In the genomic region with DNA sequence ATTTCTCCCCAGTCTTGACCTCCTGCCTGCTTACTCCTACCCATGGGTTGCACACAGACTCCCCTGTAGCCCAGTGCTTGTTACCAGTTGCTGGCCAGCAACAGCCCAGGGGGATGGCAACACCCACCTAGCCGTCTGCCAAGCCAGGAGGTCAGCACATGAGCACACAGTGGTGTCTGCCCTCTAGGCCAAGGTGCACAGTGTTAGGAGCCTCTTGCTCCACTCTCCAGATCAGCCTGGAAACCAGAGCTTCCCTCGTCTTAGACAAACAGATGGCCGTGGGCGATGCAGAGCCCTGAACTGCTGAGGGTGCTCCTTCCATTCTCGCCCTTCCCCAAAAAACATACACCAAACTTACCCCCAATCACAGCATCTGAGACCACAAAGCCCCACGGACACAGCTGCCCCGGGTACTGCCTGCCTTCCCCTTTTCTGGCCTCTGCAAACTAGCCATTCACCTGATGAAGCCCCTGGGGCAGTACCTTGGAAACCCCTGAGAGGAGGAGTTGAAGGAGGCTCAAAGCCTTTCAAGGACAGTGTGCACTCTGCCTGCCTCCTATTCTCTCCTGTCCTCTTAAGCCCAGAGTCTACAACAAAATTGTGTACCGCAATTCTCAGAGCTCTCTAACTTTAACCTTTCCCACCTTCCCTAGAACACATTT, we compare ENCODE assay signal across 12 cellular contexts. TPM values are rescaled to one million over a fixed set of nuclear protein-coding genes. Genes with fewer than 3 reads are reported as not detected.
DNase-seq lines count a peak whose midpoint lies in the region; ATAC-seq, FAIRE-seq and TF ChIP-seq lines count a peak whose summit lies in the region.
"Had no signal": no experiment of that assay in that cellular context is flagged by ENCODE, and none has a peak within 500 bp of the region (broad histone marks: within the 10 kb centered on the region; RNA-seq: fewer than 3 reads in every experiment).

No MANE protein-coding gene starts in this region.

- no peak overlapping the region for H3K4me3 Mint-ChIP-seq in natural killer cell treated with Interleukin-12 subunit alpha and Interleukin-12 subunit beta and Interleukin-15 and Interleukin-18, amount 100 ng/mL, for 72 hours
- no peak overlapping the region for H3K4me3 Mint-ChIP-seq in Caco-2 (ENCODE audit: unreplicated experiment)
- no peak overlapping the region for H3K4me3 Mint-ChIP-seq in endodermal cell

- H3K36me3 ChIP-seq in HepG2 (replicated peaks in 1 of 2; ENCODE audit: control insufficient read depth in 1 of 2, insufficient read depth in 2 of 2, low read length in 2 of 2): peaks cover 8 to 27% of the 10 kb centered on the region in 2 experiments
- H3K36me3 ChIP-seq in Caco-2 (ENCODE audit: control insufficient read depth, insufficient read depth, low read length): peaks cover 8% of the 10 kb centered on the region; the same call in 1 of the 2 replicates
- peaks cover 36% of the 10 kb centered on the region for H3K36me3 ChIP-seq in endodermal cell (ENCODE audit: control insufficient read depth, insufficient read depth, low read length)

- no peaks in the 10 kb centered on the region for H3K27me3 Mint-ChIP-seq in natural killer cell treated with Interleukin-12 subunit alpha and Interleukin-12 subunit beta and Interleukin-15 and Interleukin-18, amount 100 ng/mL, for 72 hours
- H3K27me3 Mint-ChIP-seq in Caco-2 (ENCODE audit: insufficient read depth, unreplicated experiment) (no peaks in the 10 kb centered on the region), endodermal cell (ENCODE audit: insufficient read depth) (peaks cover 5% of the 10 kb centered on the region)

- TF ChIP-seq RAD21 in HepG2 (CRISPR knock-in tag; IDR thresholded peaks at IDR 0.05): no peak

- no peak for TF ChIP-seq EP300 in HepG2 (IDR thresholded peaks at IDR 0.05; ENCODE audit: low read depth in 2 of 2, low read length in 2 of 2)
- peak; percentile 55; the same call in 1 of the 2 replicates for TF ChIP-seq EP300 in HepG2 (CRISPR knock-in tag; IDR thresholded peaks at IDR 0.05; ENCODE audit: borderline replicate concordance)

- H3K4me1 ChIP-seq in HepG2 (ENCODE audit: insufficient read depth, low read length) (peaks cover 58% of the 10 kb centered on the region), Caco-2 (peaks cover 30% of the 10 kb centered on the region), endodermal cell (ENCODE audit: control insufficient read depth, insufficient read depth, low read length) (no peaks in the 10 kb centered on the region)

- peaks cover 9% of the 10 kb centered on the region for H3K36me3 Mint-ChIP-seq in natural killer cell treated with Interleukin-12 subunit alpha and Interleukin-12 subunit beta and Interleukin-15 and Interleukin-18, amount 100 ng/mL, for 72 hours
- H3K36me3 Mint-ChIP-seq in Caco-2 (ENCODE audit: insufficient read depth, unreplicated experiment) (peaks cover 46% of the 10 kb centered on the region), endodermal cell (ENCODE audit: low read depth) (peaks cover 39% of the 10 kb centered on the region)

- no peak for TF ChIP-seq CTCF in 22Rv1 (IDR thresholded peaks at IDR 0.05)
- no peak for TF ChIP-seq CTCF in RWPE1 (conservative IDR thresholded peaks at IDR 0.05; ENCODE audit: low read depth)
- peak; percentile 24; the same call in 1 of the 2 replicates for TF ChIP-seq CTCF in HepG2 (CRISPR knock-in tag; IDR thresholded peaks at IDR 0.05)
- no peak for TF ChIP-seq CTCF in Caco-2 (IDR thresholded peaks at IDR 0.05; ENCODE audit: insufficient read depth in 1 of 2, low read depth in 1 of 2, low read length in 1 of 2, severe bottlenecking in 1 of 2, unreplicated experiment in 1 of 2)
- no peak for TF ChIP-seq CTCF in endodermal cell (conservative IDR thresholded peaks at IDR 0.05)

- H3K79me2 ChIP-seq in HepG2 (ENCODE audit: insufficient read depth, low read length): no peaks in the 10 kb centered on the region

- H3K9me3 Mint-ChIP-seq in natural killer cell treated with Interleukin-12 subunit alpha and Interleukin-12 subunit beta and Interleukin-15 and Interleukin-18, amount 100 ng/mL, for 72 hours: no peaks in the 10 kb centered on the region
- H3K9me3 Mint-ChIP-seq in Caco-2 (ENCODE audit: unreplicated experiment): no peaks in the 10 kb centered on the region
- no peaks in the 10 kb centered on the region for H3K9me3 Mint-ChIP-seq in endodermal cell

- H4K20me1 ChIP-seq in HepG2 (ENCODE audit: insufficient read depth, low read length): no peaks in the 10 kb centered on the region

- 32% methylated on average over 3 of the region's 8 CpGs for WGBS in HepG2 (ENCODE audit: low lambda C conversion rate)
- 83 to 94% methylated on average over 3 to 8 of the region's 8 CpGs for WGBS in endodermal cell (ENCODE audit: insufficient coverage in 1 of 2, insufficient read length in 1 of 2), 2 experiments

- intact Hi-C loops in HepG2 (cut with micrococcal nuclease; ENCODE audit: unreplicated experiment): no loop called here
- intact Hi-C loops in Caco-2 (cut with micrococcal nuclease; ENCODE audit: unreplicated experiment): no loop called here

- CTCF ChIA-PET in RWPE1 (lab: Yijun Ruan, JAX) (interaction anchor here (0.6 to 5.0 kb wide), 4 partner anchors 8 to 784 kb away, joined by 3 to 27 read pairs (median 4); partner anchors contain the start of genes CERS5 and COX14), HepG2 (lab: Yijun Ruan, JAX; ENCODE audit: low intra/inter-chr PET ratio, low total read pairs) (no interaction called here), Caco-2 (lab: Charles Lee) (interaction anchor here (0.6 to 3.4 kb wide), 9 partner anchors 8 to 135 kb away, joined by 3 to 53 read pairs (median 4); partner anchors contain the start of genes CERS5, COX14 and SMARCD1)

- no peak for TF ChIP-seq POLR2A in HepG2 (IDR thresholded peaks at IDR 0.05; ENCODE audit: insufficient read depth in 1 of 2, low read depth in 2 of 2, low read length in 2 of 2)

- 0 out of 2 replicates have a peak overlapping the region, but pooled peaks have one; percentile 20 for H3K27ac ChIP-seq in 22Rv1
- H3K27ac ChIP-seq in RWPE1: peak overlapping the region; percentile 15; the same call in 1 of the 2 replicates
- H3K27ac ChIP-seq in HepG2 (ENCODE audit: extremely low read length, insufficient read depth, low read length): peak overlapping the region; percentile 73
- no peak overlapping the region for H3K27ac ChIP-seq in endodermal cell (ENCODE audit: low read depth, low read length)
- H3K27ac ChIP-seq: SJCRH30 had no signal

- H3K27me3 ChIP-seq in HepG2 (ENCODE audit: control insufficient read depth in 1 of 2, insufficient read depth in 2 of 2, low read length in 2 of 2): no peaks in the 10 kb centered on the region
- no peaks in the 10 kb centered on the region for H3K27me3 ChIP-seq in Caco-2 (replicated peaks; ENCODE audit: control insufficient read depth, insufficient read depth, low read length)
- H3K27me3 ChIP-seq in endodermal cell (ENCODE audit: control insufficient read depth, insufficient read depth, low read length, poor library complexity, severe bottlenecking): no peaks in the 10 kb centered on the region
- H3K27me3 ChIP-seq: SJCRH30 had no signal

- in situ Hi-C loops in HepG2 (cut with HindIII; ENCODE audit: extremely low pct_ligation_motif_present, low pct_unique_long_range_greater_than_20kb): no loop called here

- peak; percentile 58 for ATAC-seq in HepG2
- ATAC-seq in natural killer cell treated with Interleukin-12 subunit alpha and Interleukin-12 subunit beta and Interleukin-15 and Interleukin-18, amount 100 ng/mL, for 72 hours: no peak

- peak overlapping the region in 1 of 3 experiments; percentile 13; a peak in 1 of 6 replicates for H3K4me3 ChIP-seq in HepG2 (replicated peaks in 1 of 3; ENCODE audit: insufficient read depth in 1 of 3, low read depth in 2 of 3, low read length in 3 of 3)
- no peak overlapping the region for H3K4me3 ChIP-seq in Caco-2 (ENCODE audit: low read depth, low read length)
- H3K4me3 ChIP-seq in endodermal cell (ENCODE audit: low read length): no peak overlapping the region
- H3K4me3 ChIP-seq: SJCRH30 had no signal

- H2AFZ ChIP-seq in HepG2 (ENCODE audit: low read length): no peak overlapping the region

- no peaks in the 10 kb centered on the region for H3K4me1 Mint-ChIP-seq in natural killer cell treated with Interleukin-12 subunit alpha and Interleukin-12 subunit beta and Interleukin-15 and Interleukin-18, amount 100 ng/mL, for 72 hours (ENCODE audit: low read depth in 2 of 2)
- H3K4me1 Mint-ChIP-seq in Caco-2 (ENCODE audit: low read depth, unreplicated experiment): peaks cover 19% of the 10 kb centered on the region
- peaks cover 15% of the 10 kb centered on the region for H3K4me1 Mint-ChIP-seq in endodermal cell

- H3K9me3 ChIP-seq in HepG2 (ENCODE audit: low read length) (no peaks in the 10 kb centered on the region), Caco-2 (no peaks in the 10 kb centered on the region), endodermal cell (ENCODE audit: control insufficient read depth, low read length) (no peaks in the 10 kb centered on the region)
- H3K9me3 ChIP-seq: SJCRH30 had no signal

- BruUV-seq in HepG2 (replicated peaks; lab: Mats Ljungman, UMichigan): no TSS peak
- BruUV-seq in Caco-2 (replicated peaks; lab: Mats Ljungman, UMichigan): no TSS peak

- H3K9ac ChIP-seq in HepG2 (ENCODE audit: insufficient read depth, low read depth, low read length) (peak overlapping the region; percentile 72), endodermal cell (ENCODE audit: extremely low read depth, low read length, poor library complexity, severe bottlenecking) (no peak overlapping the region)

- H3K4me2 ChIP-seq in HepG2 (ENCODE audit: low read depth, low read length): peak overlapping the region; percentile 96

- no peak overlapping the region for H3K27ac Mint-ChIP-seq in natural killer cell treated with Interleukin-12 subunit alpha and Interleukin-12 subunit beta and Interleukin-15 and Interleukin-18, amount 100 ng/mL, for 72 hours
- H3K27ac Mint-ChIP-seq in Caco-2 (ENCODE audit: unreplicated experiment) (no peak overlapping the region), endodermal cell (no peak overlapping the region)

- no peak for DNase-seq in RWPE1 (ENCODE audit: low spot score)
- DNase-seq in HepG2 (ENCODE audit: low spot score): no peak
- no peak for DNase-seq in natural killer cell treated with Interleukin-12 subunit alpha and Interleukin-12 subunit beta and Interleukin-15 and Interleukin-18, amount 100 ng/mL, for 72 hours (ENCODE audit: low spot score)
- DNase-seq in Caco-2: no peak
- no peak for DNase-seq in endodermal cell
- DNase-seq: left colon, NCI-H510A, SJCRH30 had no signal

- POLR2A ChIA-PET in RWPE1 (lab: Yijun Ruan, JAX; ENCODE audit: low non-redundant PET): no interaction called here
- POLR2A ChIA-PET in HepG2 (lab: Yijun Ruan, JAX): interaction anchor here (1.1 to 4.6 kb wide), 6 partner anchors 8 to 298 kb away, joined by 3 to 93 read pairs (median 18); partner anchors contain the start of genes COX14, LARP4 and SMARCD1
- POLR2A ChIA-PET in Caco-2 (lab: Charles Lee): interaction anchor here (0.6 to 1.7 kb wide), 2 partner anchors 10 to 28 kb away, joined by 7 to 8 read pairs; partner anchors contain the start of gene COX14

- FAIRE-seq in HepG2 (lab: Jason Lieb, UNC): peak; percentile 74
- FAIRE-seq: colon had no signal

RNA-seq across cellular contexts. Expression of gene GPD1, which starts 1.0 kb away (rescaled TPM):
- total RNA-seq in HepG2 (2016; rRNA removed; fragmentation: Illumina TruSeq; extraction: Trizol) (30.6 and 38.1 TPM in 2 replicates), Caco-2 (2022) (1.5 and 1.9 TPM in 2 replicates), endodermal cell (1 to 10 TPM in 1 of 2 donors, under 1 TPM in 1; 0.93 to 1.1 TPM)
- total RNA-seq in HepG2 (2016; cell fraction: cytosol; rRNA removed; fragmentation: Illumina TruSeq; extraction: Trizol; ENCODE audit: low read depth): 5.3 and 5.6 TPM in 2 replicates
- 31.5 and 38.6 TPM in 2 replicates for total RNA-seq in HepG2 (2016; cell fraction: insoluble cytoplasmic fraction; rRNA removed; fragmentation: Illumina TruSeq; extraction: Trizol)
- 8.7 and 10.6 TPM in 2 replicates for total RNA-seq in HepG2 (2016; cell fraction: membrane; rRNA removed; fragmentation: Illumina TruSeq; extraction: Trizol)
- 10.8 and 11.2 TPM in 2 replicates for total RNA-seq in HepG2 (2016; cell fraction: nucleus; rRNA removed; fragmentation: Illumina TruSeq; extraction: Trizol)
- polyA plus RNA-seq in HepG2 (2011; rRNA removed): 3.7 and 7.2 TPM in 2 replicates
- 6.2 and 10.3 TPM in 2 replicates for polyA plus RNA-seq in HepG2 (2011; cell fraction: cytosol; rRNA removed)
- polyA plus RNA-seq in HepG2 (2011; cell fraction: nucleus; rRNA removed): 4.8 and 7.4 TPM in 2 replicates
- polyA plus RNA-seq in HepG2 (2012): 14.9 and 15.6 TPM in 2 replicates
- polyA plus RNA-seq in HepG2 (2016; cell fraction: cytosol; fragmentation: Illumina TruSeq; extraction: Trizol; ENCODE audit: low read depth): 4.0 and 4.8 TPM in 2 replicates
- 25.5 and 29.7 TPM in 2 replicates for polyA plus RNA-seq in HepG2 (2016; cell fraction: insoluble cytoplasmic fraction; fragmentation: Illumina TruSeq; extraction: Trizol; ENCODE audit: low read depth)
- polyA plus RNA-seq in HepG2 (2016; cell fraction: membrane; fragmentation: Illumina TruSeq; extraction: Trizol; ENCODE audit: low read depth): 6.4 and 7.3 TPM in 2 replicates
- 14.8 and 19.3 TPM in 2 replicates for polyA plus RNA-seq in HepG2 (2016; cell fraction: nucleus; fragmentation: Illumina TruSeq; extraction: Trizol; ENCODE audit: insufficient read depth, low read depth)
- 2.2 and 5.6 TPM in 2 replicates for polyA minus RNA-seq in HepG2 (2011; rRNA and poly(A)+ RNA removed; ENCODE audit: low replicate concordance)
- 2.0 and 3.5 TPM in 2 replicates for polyA minus RNA-seq in HepG2 (2011; cell fraction: cytosol; rRNA and poly(A)+ RNA removed)
- polyA minus RNA-seq in HepG2 (2011; cell fraction: nucleus; rRNA and poly(A)+ RNA removed): 5.7 and 8.7 TPM in 2 replicates
- total RNA-seq in natural killer cell treated with Interleukin-12 subunit alpha and Interleukin-12 subunit beta and Interleukin-15 and Interleukin-18, amount 100 ng/mL, for 72 hours: under 1 TPM; 0.36 TPM
- polyA plus RNA-seq in endodermal cell (2013, experiment 1 of 2): 0.32 TPM
- polyA plus RNA-seq in endodermal cell (2013, experiment 2 of 2): 0.46 TPM
- total RNA-seq: fibroblast of villous mesenchyme, osteoblast had no signal

RNA-seq across cellular contexts. Expression of gene COX14, which starts 9.3 kb away (rescaled TPM):
- total RNA-seq in HepG2 (2016; rRNA removed; fragmentation: Illumina TruSeq; extraction: Trizol) (71.6 and 82.0 TPM in 2 replicates), Caco-2 (2022) (85.0 and 86.3 TPM in 2 replicates), endodermal cell (10 to 100 TPM; 26.0 to 26.7 TPM)
- total RNA-seq in HepG2 (2016; cell fraction: cytosol; rRNA removed; fragmentation: Illumina TruSeq; extraction: Trizol; ENCODE audit: low read depth): 62.2 and 107 TPM in 2 replicates
- total RNA-seq in HepG2 (2016; cell fraction: insoluble cytoplasmic fraction; rRNA removed; fragmentation: Illumina TruSeq; extraction: Trizol): 70.2 and 88.8 TPM in 2 replicates
- total RNA-seq in HepG2 (2016; cell fraction: membrane; rRNA removed; fragmentation: Illumina TruSeq; extraction: Trizol): 84.4 and 106 TPM in 2 replicates
- total RNA-seq in HepG2 (2016; cell fraction: nucleus; rRNA removed; fragmentation: Illumina TruSeq; extraction: Trizol): 18.4 and 19.5 TPM in 2 replicates
- polyA plus RNA-seq in HepG2 (2011; rRNA removed): 53.0 and 55.0 TPM in 2 replicates
- polyA plus RNA-seq in HepG2 (2011; cell fraction: cytosol; rRNA removed): 64.0 and 68.8 TPM in 2 replicates
- 15.7 and 16.8 TPM in 2 replicates for polyA plus RNA-seq in HepG2 (2011; cell fraction: nucleus; rRNA removed)
- 30.1 and 33.7 TPM in 2 replicates for polyA plus RNA-seq in HepG2 (2012)
- 46.3 and 86.6 TPM in 2 replicates for polyA plus RNA-seq in HepG2 (2016; cell fraction: cytosol; fragmentation: Illumina TruSeq; extraction: Trizol; ENCODE audit: low read depth)
- 52.0 and 58.2 TPM in 2 replicates for polyA plus RNA-seq in HepG2 (2016; cell fraction: insoluble cytoplasmic fraction; fragmentation: Illumina TruSeq; extraction: Trizol; ENCODE audit: low read depth)
- polyA plus RNA-seq in HepG2 (2016; cell fraction: membrane; fragmentation: Illumina TruSeq; extraction: Trizol; ENCODE audit: low read depth): 51.4 and 62.9 TPM in 2 replicates
- polyA plus RNA-seq in HepG2 (2016; cell fraction: nucleus; fragmentation: Illumina TruSeq; extraction: Trizol; ENCODE audit: insufficient read depth, low read depth): 29.1 and 31.5 TPM in 2 replicates
- 27.5 and 131 TPM in 2 replicates for polyA minus RNA-seq in HepG2 (2011; rRNA and poly(A)+ RNA removed; ENCODE audit: low replicate concordance)
- polyA minus RNA-seq in HepG2 (2011; cell fraction: cytosol; rRNA and poly(A)+ RNA removed): 8.7 and 10.3 TPM in 2 replicates
- polyA minus RNA-seq in HepG2 (2011; cell fraction: nucleus; rRNA and poly(A)+ RNA removed): 10.3 and 10.8 TPM in 2 replicates
- 10 to 100 TPM; 39.9 to 51.2 TPM for total RNA-seq in natural killer cell treated with Interleukin-12 subunit alpha and Interleukin-12 subunit beta and Interleukin-15 and Interleukin-18, amount 100 ng/mL, for 72 hours
- polyA plus RNA-seq in endodermal cell (2013, experiment 1 of 2): 27.9 TPM
- polyA plus RNA-seq in endodermal cell (2013, experiment 2 of 2): 20.5 TPM

RNA-seq across cellular contexts. Expression of gene SMARCD1, which starts 17.6 kb away (rescaled TPM):
- total RNA-seq in HepG2 (2016; rRNA removed; fragmentation: Illumina TruSeq; extraction: Trizol) (54.6 and 64.9 TPM in 2 replicates), Caco-2 (2022) (142 and 158 TPM in 2 replicates), endodermal cell (100 to 1,000 TPM; 118 to 125 TPM)
- total RNA-seq in HepG2 (2016; cell fraction: cytosol; rRNA removed; fragmentation: Illumina TruSeq; extraction: Trizol; ENCODE audit: low read depth): 18.3 and 19.3 TPM in 2 replicates
- 53.8 and 56.6 TPM in 2 replicates for total RNA-seq in HepG2 (2016; cell fraction: insoluble cytoplasmic fraction; rRNA removed; fragmentation: Illumina TruSeq; extraction: Trizol)
- 51.5 and 52.7 TPM in 2 replicates for total RNA-seq in HepG2 (2016; cell fraction: membrane; rRNA removed; fragmentation: Illumina TruSeq; extraction: Trizol)
- total RNA-seq in HepG2 (2016; cell fraction: nucleus; rRNA removed; fragmentation: Illumina TruSeq; extraction: Trizol): 46.9 and 61.3 TPM in 2 replicates
- polyA plus RNA-seq in HepG2 (2011; rRNA removed): 51.7 and 55.5 TPM in 2 replicates
- polyA plus RNA-seq in HepG2 (2011; cell fraction: cytosol; rRNA removed): 35.2 and 38.4 TPM in 2 replicates
- 69.3 and 71.6 TPM in 2 replicates for polyA plus RNA-seq in HepG2 (2011; cell fraction: nucleus; rRNA removed)
- polyA plus RNA-seq in HepG2 (2012): 35.8 and 43.5 TPM in 2 replicates
- 12.2 and 14.5 TPM in 2 replicates for polyA plus RNA-seq in HepG2 (2016; cell fraction: cytosol; fragmentation: Illumina TruSeq; extraction: Trizol; ENCODE audit: low read depth)
- 51.0 and 65.3 TPM in 2 replicates for polyA plus RNA-seq in HepG2 (2016; cell fraction: insoluble cytoplasmic fraction; fragmentation: Illumina TruSeq; extraction: Trizol; ENCODE audit: low read depth)
- 41.4 and 44.8 TPM in 2 replicates for polyA plus RNA-seq in HepG2 (2016; cell fraction: membrane; fragmentation: Illumina TruSeq; extraction: Trizol; ENCODE audit: low read depth)
- polyA plus RNA-seq in HepG2 (2016; cell fraction: nucleus; fragmentation: Illumina TruSeq; extraction: Trizol; ENCODE audit: insufficient read depth, low read depth): 82.4 and 96.0 TPM in 2 replicates
- polyA minus RNA-seq in HepG2 (2011; rRNA and poly(A)+ RNA removed; ENCODE audit: low replicate concordance): 82.5 and 134 TPM in 2 replicates
- polyA minus RNA-seq in HepG2 (2011; cell fraction: cytosol; rRNA and poly(A)+ RNA removed): 41.4 and 46.1 TPM in 2 replicates
- polyA minus RNA-seq in HepG2 (2011; cell fraction: nucleus; rRNA and poly(A)+ RNA removed): 68.1 and 69.0 TPM in 2 replicates
- 100 to 1,000 TPM in 1 of 2 donors, 10 to 100 TPM in 1; 69.5 to 112 TPM for total RNA-seq in natural killer cell treated with Interleukin-12 subunit alpha and Interleukin-12 subunit beta and Interleukin-15 and Interleukin-18, amount 100 ng/mL, for 72 hours
- 161 TPM for polyA plus RNA-seq in endodermal cell (2013, experiment 1 of 2)
- 129 TPM for polyA plus RNA-seq in endodermal cell (2013, experiment 2 of 2)

RNA-seq across cellular contexts. Expression of gene ASIC1, which starts 45.4 kb away (rescaled TPM):
- total RNA-seq in HepG2 (2016; rRNA removed; fragmentation: Illumina TruSeq; extraction: Trizol): 0.24 and 0.44 TPM in 2 replicates
- 0.26 and 0.30 TPM in 2 replicates for total RNA-seq in HepG2 (2016; cell fraction: cytosol; rRNA removed; fragmentation: Illumina TruSeq; extraction: Trizol; ENCODE audit: low read depth)
- 0.19 and 1.1 TPM in 2 replicates for total RNA-seq in HepG2 (2016; cell fraction: insoluble cytoplasmic fraction; rRNA removed; fragmentation: Illumina TruSeq; extraction: Trizol)
- 0.49 and 0.52 TPM in 2 replicates for total RNA-seq in HepG2 (2016; cell fraction: membrane; rRNA removed; fragmentation: Illumina TruSeq; extraction: Trizol)
- total RNA-seq in HepG2 (2016; cell fraction: nucleus; rRNA removed; fragmentation: Illumina TruSeq; extraction: Trizol): 0.47 and 0.75 TPM in 2 replicates
- polyA plus RNA-seq in HepG2 (2011; rRNA removed): 1.3 and 1.5 TPM in 2 replicates
- 0.85 and 0.98 TPM in 2 replicates for polyA plus RNA-seq in HepG2 (2011; cell fraction: cytosol; rRNA removed)
- 2.6 and 3.1 TPM in 2 replicates for polyA plus RNA-seq in HepG2 (2011; cell fraction: nucleus; rRNA removed)
- 0.56 and 0.67 TPM in 2 replicates for polyA plus RNA-seq in HepG2 (2012)
- 0.34 and 0.51 TPM in 2 replicates for polyA plus RNA-seq in HepG2 (2016; cell fraction: cytosol; fragmentation: Illumina TruSeq; extraction: Trizol; ENCODE audit: low read depth)
- 0.59 and 0.66 TPM in 2 replicates for polyA plus RNA-seq in HepG2 (2016; cell fraction: insoluble cytoplasmic fraction; fragmentation: Illumina TruSeq; extraction: Trizol; ENCODE audit: low read depth)
- polyA plus RNA-seq in HepG2 (2016; cell fraction: membrane; fragmentation: Illumina TruSeq; extraction: Trizol; ENCODE audit: low read depth): 0.59 and 0.63 TPM in 2 replicates
- 2.9 and 3.2 TPM in 2 replicates for polyA plus RNA-seq in HepG2 (2016; cell fraction: nucleus; fragmentation: Illumina TruSeq; extraction: Trizol; ENCODE audit: insufficient read depth, low read depth)
- 2.0 and 12.2 TPM in 2 replicates for polyA minus RNA-seq in HepG2 (2011; rRNA and poly(A)+ RNA removed; ENCODE audit: low replicate concordance)
- 0.40 and 0.88 TPM in 2 replicates for polyA minus RNA-seq in HepG2 (2011; cell fraction: cytosol; rRNA and poly(A)+ RNA removed)
- 0.87 and 1.3 TPM in 2 replicates for polyA minus RNA-seq in HepG2 (2011; cell fraction: nucleus; rRNA and poly(A)+ RNA removed)
- total RNA-seq in natural killer cell treated with Interleukin-12 subunit alpha and Interleukin-12 subunit beta and Interleukin-15 and Interleukin-18, amount 100 ng/mL, for 72 hours: under 1 TPM in 1 of 2 donors, not detected in 1; 0.17 TPM
- total RNA-seq in Caco-2 (2022): 15.6 and 17.8 TPM in 2 replicates
- total RNA-seq in endodermal cell: 1 to 10 TPM; 4.2 to 5.2 TPM
- 19.3 TPM for polyA plus RNA-seq in endodermal cell (2013, experiment 1 of 2)
- polyA plus RNA-seq in endodermal cell (2013, experiment 2 of 2): 17.1 TPM
